1 cellular context compared by ENCODE assay signal in the genomic region with DNA sequence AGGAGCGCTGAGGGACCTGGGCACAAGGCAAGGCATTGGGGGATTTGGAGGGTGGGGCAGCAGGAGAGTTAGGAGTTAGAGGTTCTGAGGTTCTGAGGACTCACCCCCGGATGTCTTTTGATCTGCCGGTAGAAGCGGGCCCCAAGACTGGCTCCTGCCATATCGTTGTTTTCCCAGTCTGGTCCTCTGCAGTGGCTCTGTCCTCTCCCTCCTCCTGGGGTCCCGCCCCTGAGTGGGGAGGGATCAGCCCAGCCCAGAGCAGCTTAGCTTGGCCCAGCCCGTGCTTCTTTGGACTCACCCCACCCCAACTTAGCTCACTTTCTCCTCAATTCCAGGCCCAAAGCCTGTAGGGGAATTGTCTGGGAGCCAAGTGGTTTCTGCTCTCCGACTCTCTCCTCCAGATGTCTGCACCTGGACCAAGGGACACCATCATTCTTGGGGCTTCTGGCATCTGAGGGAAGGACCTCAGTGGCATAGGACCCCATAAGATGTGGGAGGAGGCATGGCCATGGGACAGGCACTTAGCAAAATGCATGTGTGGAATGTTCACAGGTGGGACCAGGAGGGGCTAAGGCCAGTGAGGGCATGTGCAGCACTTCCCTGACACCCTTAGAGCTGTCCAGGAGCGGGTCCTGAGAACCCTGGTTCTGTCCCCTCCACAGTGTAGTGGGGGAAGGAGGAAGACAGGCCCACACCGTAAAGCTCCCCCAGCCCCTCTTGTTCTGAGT.
TF ChIP-seq lines count a peak whose summit lies in the region.

No MANE protein-coding gene starts in this region.

TF ChIP-seq in H1, 55 proteins besides CTCF, POLR2A, EP300 and RAD21:
- peak; percentile 28 for TF ChIP-seq RNF2 (IDR thresholded peaks at IDR 0.05; ENCODE audit: borderline replicate concordance, low read depth, low read length, missing control alignments, poor library complexity, severe bottlenecking)
- no peak for TF ChIP-seq TAF7 (optimal IDR thresholded peaks at IDR 0.05; ENCODE audit: borderline replicate concordance, low read depth, low read length)
TF ChIP-seq in H1: peak in this region for 1.
